In genomic region chr4:178966644-178967043, GRCh38 we compare ENCODE assay signal across 31 cellular contexts.
DNase-seq lines count a peak whose midpoint lies in the region; ATAC-seq and TF ChIP-seq lines count a peak whose summit lies in the region.
"Had no signal": no experiment of that assay in that cellular context is flagged by ENCODE, and none has a peak within 500 bp of the region (broad histone marks: within the 10 kb centered on the region; RNA-seq: fewer than 3 reads in every experiment).

No MANE protein-coding gene starts in this region.

- H3K4me2 ChIP-seq in PC-3 (ENCODE audit: low read length), result peak overlapping the region; percentile 53
- H3K4me2 ChIP-seq: A549; BLaER1; BLaER1 treated with 17β-estradiol and CSF1 and Interleukin-3, amounts not matched to agents 10 nM and 100 nM had no signal

- H3K9me3 Mint-ChIP-seq in type B pancreatic cell, result no peaks in the 10 kb centered on the region

- H3K27me3 Mint-ChIP-seq in type B pancreatic cell, result peaks cover 3% of the 10 kb centered on the region
- H3K27me3 Mint-ChIP-seq: B cell; CD4-positive, alpha-beta memory T cell; CD4-positive, alpha-beta T cell; CD4-positive, CD25-positive, alpha-beta regulatory T cell had no signal

- no peak overlapping the region for H3K27ac Mint-ChIP-seq in type B pancreatic cell
- H3K27ac Mint-ChIP-seq: B cell; CD14-positive monocyte; CD4-positive, alpha-beta memory T cell; CD4-positive, alpha-beta T cell; CD8-positive, alpha-beta memory T cell; CD8-positive, alpha-beta T cell had no signal

- H3K9me2 ChIP-seq in PC-3 (replicated peaks; ENCODE audit: low read length), result no peaks in the 10 kb centered on the region

- no peaks in the 10 kb centered on the region for H3K79me2 ChIP-seq in PC-3 (ENCODE audit: low read length)

- no peaks in the 10 kb centered on the region for H3K9me3 ChIP-seq in PC-3 (ENCODE audit: low read length)
- peaks cover 0 to 5% (median 0%) of the 10 kb centered on the region in 8 donors for H3K9me3 ChIP-seq in spleen
- H3K9me3 ChIP-seq: A549; BE2C; BLaER1; BLaER1 treated with 17β-estradiol and CSF1 and Interleukin-3, amounts not matched to agents 10 nM and 100 nM; Caco-2 had no signal

- WGBS in spleen, 5 donors, result 70 to 91% (median 77%) methylated on average over 2 of the region's 2 CpGs

- no peak overlapping the region for H2AFZ ChIP-seq in PC-3 (ENCODE audit: low read length)

- ATAC-seq in PC-3, result peak; percentile 67
- ATAC-seq: A549; CD8-positive, alpha-beta T cell had no signal

- CTCF ChIA-PET in PC-3 (lab: Charles Lee), result no interaction called here

- intact Hi-C loops in PC-3 (cut with micrococcal nuclease), result no loop called here
- intact Hi-C loops in spleen (cut with DNase I; ENCODE audit: low total_unique reads), result no loop called here

- no peak for TF ChIP-seq POLR2A in spleen (IDR thresholded peaks at IDR 0.05)

- H3K9ac ChIP-seq in PC-3 (ENCODE audit: low read length), result no peak overlapping the region
- H3K9ac ChIP-seq: BLaER1; BLaER1 treated with 17β-estradiol and CSF1 and Interleukin-3, amounts not matched to agents 10 nM and 100 nM had no signal

- H3K4me1 ChIP-seq in PC-3 (ENCODE audit: insufficient read depth, low read length) (peaks cover 11% of the 10 kb centered on the region), spleen (no peaks in the 10 kb centered on the region)
- H3K4me1 ChIP-seq: A549; BE2C; BLaER1; BLaER1 treated with 17β-estradiol and CSF1 and Interleukin-3, amounts not matched to agents 10 nM and 100 nM; Caco-2 had no signal

- BruUV-seq in PC-3 (replicated peaks; lab: Mats Ljungman, UMichigan), result no TSS peak

- H3K36me3 ChIP-seq in PC-3 (ENCODE audit: low read depth, low read length) (no peaks in the 10 kb centered on the region), spleen (no peaks in the 10 kb centered on the region)
- H3K36me3 ChIP-seq: BE2C; BLaER1; BLaER1 treated with 17β-estradiol and CSF1 and Interleukin-3, amounts not matched to agents 10 nM and 100 nM had no signal

- DNase-seq in ELR (ENCODE audit: low read depth), result peak; percentile 56
- peak; percentile 44 for DNase-seq in PC-3
- DNase-seq in spleen, result no peak
- DNase-seq in type B pancreatic cell (ENCODE audit: extremely low spot score, unreplicated experiment), result no peak
- DNase-seq: 8988T; ACHN; AML-193; BE2C; C1 segment of cervical spinal cord; Caco-2; Calu3; CD4-positive, alpha-beta memory T cell; CD4-positive, alpha-beta T cell; CD4-positive, CD25-positive, alpha-beta regulatory T cell; CD8-positive, alpha-beta memory T cell; CD8-positive, alpha-beta T cell; COR-L47; DMS 273 treated with DMSO at 0.1 percent for 48 hours; DMS153; DMS53; DMS79; DMS79 treated with DMSO at 0.1 percent for 48 hours; DND-41; EL had no signal

- H3K36me3 Mint-ChIP-seq in type B pancreatic cell, result no peaks in the 10 kb centered on the region
- H3K36me3 Mint-ChIP-seq: CD14-positive monocyte; CD4-positive, alpha-beta memory T cell; CD4-positive, CD25-positive, alpha-beta regulatory T cell; CD8-positive, alpha-beta T cell had no signal

- H3K27ac ChIP-seq in PC-3 (ENCODE audit: low read length), result peak overlapping the region; percentile 69
- H3K27ac ChIP-seq in spleen, result no peak overlapping the region
- H3K27ac ChIP-seq: 22Rv1; A549; BLaER1; BLaER1 treated with 17β-estradiol and CSF1 and Interleukin-3, amounts not matched to agents 10 nM and 100 nM; C4-2B had no signal

- H3K4me3 ChIP-seq in PC-3 (ENCODE audit: low read length), result peak overlapping the region; percentile 40; the same call in 1 of the 2 replicates
- no peak overlapping the region for H3K4me3 ChIP-seq in spleen
- H3K4me3 ChIP-seq: A549; BLaER1; BLaER1 treated with 17β-estradiol and CSF1 and Interleukin-3, amounts not matched to agents 10 nM and 100 nM had no signal

- H4K20me1 ChIP-seq in PC-3 (ENCODE audit: low read length), result no peaks in the 10 kb centered on the region
- H4K20me1 ChIP-seq: BLaER1; BLaER1 treated with 17β-estradiol and CSF1 and Interleukin-3, amounts not matched to agents 10 nM and 100 nM had no signal

- POLR2A ChIA-PET in PC-3 (lab: Charles Lee; ENCODE audit: unreplicated experiment), result no interaction called here

- TF ChIP-seq CTCF in PC-3 (conservative IDR thresholded peaks at IDR 0.05; ENCODE audit: low read depth, low read length) (no peak), spleen (IDR thresholded peaks at IDR 0.05 in 8 of 11, conservative IDR thresholded peaks at IDR 0.05 in 3 of 11) (no peak), type B pancreatic cell (conservative IDR thresholded peaks at IDR 0.05) (no peak)

- no peaks in the 10 kb centered on the region for H3K4me1 Mint-ChIP-seq in type B pancreatic cell (ENCODE audit: unreplicated experiment)
- H3K4me1 Mint-ChIP-seq: B cell; CD14-positive monocyte; CD4-positive, alpha-beta memory T cell; CD4-positive, CD25-positive, alpha-beta regulatory T cell; CD8-positive, alpha-beta memory T cell had no signal

- H3K27me3 ChIP-seq in PC-3 (ENCODE audit: low read length) (no peaks in the 10 kb centered on the region), spleen (replicated peaks in 1 of 7) (no peaks in the 10 kb centered on the region)
- H3K27me3 ChIP-seq: BE2C; BLaER1; BLaER1 treated with 17β-estradiol and CSF1 and Interleukin-3, amounts not matched to agents 10 nM and 100 nM had no signal

- no peak overlapping the region for H3K4me3 Mint-ChIP-seq in type B pancreatic cell
- H3K4me3 Mint-ChIP-seq: B cell; CD14-positive monocyte; CD4-positive, alpha-beta memory T cell; CD4-positive, alpha-beta T cell; CD4-positive, CD25-positive, alpha-beta regulatory T cell; CD8-positive, alpha-beta memory T cell; CD8-positive, alpha-beta T cell had no signal

- no peaks in the 10 kb centered on the region for H3F3A ChIP-seq in PC-3 (ENCODE audit: low read length, unreplicated experiment)

Comparison
In these comparisons a context has a peak if more than half of its experiments do, and no peak if none do; other contexts are left out.
1. DNase-seq: peak in ELR (single experiment) and PC-3 (single experiment); none in spleen (single experiment) and type B pancreatic cell (single experiment).